13 cellular contexts compared by ENCODE assay signal in genomic region chr12:103833891-103834290, GRCh38. TPM values are rescaled to one million over a fixed set of nuclear protein-coding genes. Genes with fewer than 3 reads are reported as not detected.
A peak's percentile ranks its signal among the peaks of the same experiment; 100 is the strongest.
DNase-seq lines count a peak whose midpoint lies in the region; ATAC-seq, FAIRE-seq and TF ChIP-seq lines count a peak whose summit lies in the region.
"Had no signal": no experiment of that assay in that cellular context is flagged by ENCODE, and none has a peak within 500 bp of the region (broad histone marks: within the 10 kb centered on the region; RNA-seq: fewer than 3 reads in every experiment).

No MANE protein-coding gene starts in this region.

- H3K27me3 ChIP-seq in H7 (ENCODE audit: control insufficient read depth, insufficient read depth, low read length) (no peaks in the 10 kb centered on the region), astrocyte (ENCODE audit: insufficient read depth, low read length) (no peaks in the 10 kb centered on the region)

- FAIRE-seq in A549 (lab: Jason Lieb, UNC), result no peak
- no peak for FAIRE-seq in astrocyte (lab: Jason Lieb, UNC)

- no peak for TF ChIP-seq POLR2A in A549 (IDR thresholded peaks at IDR 0.05; ENCODE audit: low read length)

- TF ChIP-seq CTCF in A549 (IDR thresholded peaks at IDR 0.05) (no peak), astrocyte (IDR thresholded peaks at IDR 0.05; ENCODE audit: insufficient read depth, low read depth, low read length) (no peak)

- H3K4me1 Mint-ChIP-seq in astrocyte (ENCODE audit: low read depth, unreplicated experiment), result peaks cover 21% of the 10 kb centered on the region
- peaks cover 15% of the 10 kb centered on the region for H3K4me1 Mint-ChIP-seq in activated naive CD8-positive, alpha-beta T cell treated with anti-CD3 and anti-CD28 coated beads, Interleukin-2, amount 50 U/mL, for 24 hours
- H3K4me1 Mint-ChIP-seq: activated CD4-positive, alpha-beta memory T cell treated with anti-CD3 and anti-CD28 coated beads, Interleukin-2, amount 10 ng/mL, durations not matched to agents 7 days and 5 days had no signal

- CTCF ChIA-PET in A549 (lab: Yijun Ruan, JAX), result interaction anchor here (1.2 to 1.6 kb wide), 3 partner anchors 8 to 37 kb away, joined by 3 to 4 read pairs (median 4); no protein-coding TSS in a partner anchor

- H3K9me3 ChIP-seq in A549 (peaks cover 14% of the 10 kb centered on the region), astrocyte (ENCODE audit: insufficient read depth, low read depth, low read length) (no peaks in the 10 kb centered on the region)
- H3K9me3 ChIP-seq: prostate gland had no signal

- no peaks in the 10 kb centered on the region for H3K27me3 Mint-ChIP-seq in astrocyte (ENCODE audit: low read depth, unreplicated experiment)
- H3K27me3 Mint-ChIP-seq in activated naive CD8-positive, alpha-beta T cell treated with anti-CD3 and anti-CD28 coated beads, Interleukin-2, amount 50 U/mL, for 24 hours, result no peaks in the 10 kb centered on the region
- H3K27me3 Mint-ChIP-seq: activated CD4-positive, alpha-beta memory T cell treated with anti-CD3 and anti-CD28 coated beads, Interleukin-2, amount 10 ng/mL, durations not matched to agents 7 days and 5 days had no signal

- H3K36me3 ChIP-seq in H7 (replicated peaks; ENCODE audit: control insufficient read depth, insufficient read depth, low read length) (no peaks in the 10 kb centered on the region), astrocyte (ENCODE audit: insufficient read depth, low read length) (no peaks in the 10 kb centered on the region)
- H3K36me3 ChIP-seq: prostate gland had no signal

- no peak overlapping the region for H2AFZ ChIP-seq in astrocyte (ENCODE audit: low read depth, low read length)

- H3K9ac ChIP-seq in astrocyte (ENCODE audit: low read length), result no peak overlapping the region

- peaks cover 100% of the 10 kb centered on the region for H3K79me2 ChIP-seq in astrocyte (ENCODE audit: insufficient read depth, low read length)

- TF ChIP-seq EP300 in A549 (IDR thresholded peaks at IDR 0.05), result no peak

- H3K4me3 Mint-ChIP-seq in astrocyte (ENCODE audit: unreplicated experiment), result no peak overlapping the region
- no peak overlapping the region for H3K4me3 Mint-ChIP-seq in activated naive CD8-positive, alpha-beta T cell treated with anti-CD3 and anti-CD28 coated beads, Interleukin-2, amount 50 U/mL, for 24 hours
- H3K4me3 Mint-ChIP-seq: activated CD4-positive, alpha-beta memory T cell treated with anti-CD3 and anti-CD28 coated beads, Interleukin-2, amount 10 ng/mL, durations not matched to agents 7 days and 5 days had no signal

- H3K27ac Mint-ChIP-seq in astrocyte (ENCODE audit: unreplicated experiment), result no peak overlapping the region
- no peak overlapping the region for H3K27ac Mint-ChIP-seq in activated naive CD8-positive, alpha-beta T cell treated with anti-CD3 and anti-CD28 coated beads, Interleukin-2, amount 50 U/mL, for 24 hours
- H3K27ac Mint-ChIP-seq: activated CD4-positive, alpha-beta memory T cell treated with anti-CD3 and anti-CD28 coated beads, Interleukin-2, amount 10 ng/mL, durations not matched to agents 7 days and 5 days had no signal

- 0 out of 5 replicates have a peak, but pooled peaks of 1 of the 2 experiments have one; percentile 23 for TF ChIP-seq RAD21 in A549 (conservative IDR thresholded peaks at IDR 0.05 in 1 of 2, IDR thresholded peaks at IDR 0.05 in 1 of 2)

- H3K4me2 ChIP-seq in A549 (no peak overlapping the region), astrocyte (ENCODE audit: low read length) (peak overlapping the region; percentile 16)

- H3K4me1 ChIP-seq in A549, result peaks cover 34% of the 10 kb centered on the region
- peaks cover 7% of the 10 kb centered on the region for H3K4me1 ChIP-seq in astrocyte (ENCODE audit: insufficient read depth, low read length)
- H3K4me1 ChIP-seq: prostate gland had no signal

- H3K27ac ChIP-seq in A549, result no peak overlapping the region
- no peak overlapping the region for H3K27ac ChIP-seq in astrocyte (ENCODE audit: low read depth, low read length)
- H3K27ac ChIP-seq: prostate gland had no signal

- ATAC-seq in A549 (peak; percentile 77 to 80), GM19035 (IDR thresholded peaks at IDR 0.05; ENCODE audit: unreplicated experiment) (no peak), HG02885 (IDR thresholded peaks at IDR 0.05; ENCODE audit: poor library complexity, unreplicated experiment) (no peak)
- no peak for ATAC-seq in activated naive CD8-positive, alpha-beta T cell treated with anti-CD3 and anti-CD28 coated beads, Interleukin-2, amount 50 U/mL, for 24 hours

- H3K4me3 ChIP-seq in A549 (no peak overlapping the region), H7 (ENCODE audit: insufficient read depth, low read depth, low read length) (no peak overlapping the region), astrocyte (ENCODE audit: insufficient read depth, low read depth, low read length) (no peak overlapping the region)
- H3K4me3 ChIP-seq: prostate gland had no signal

- DNase-seq in A549 (ENCODE audit: low read depth in 1 of 2, low spot score in 1 of 2), result no peak
- peak; percentile 55 for DNase-seq in H7
- DNase-seq in astrocyte (ENCODE audit: low read depth), result no peak
- DNase-seq in iPS-NIHi11 (ENCODE audit: low spot score), result peak; percentile 40
- DNase-seq in NCI-H1105 (lab: John Stamatoyannopoulos, UW), result no peak
- no peak for DNase-seq in activated naive CD8-positive, alpha-beta T cell treated with anti-CD3 and anti-CD28 coated beads, Interleukin-2, amount 50 U/mL, for 24 hours
- DNase-seq: activated CD4-positive, alpha-beta memory T cell treated with anti-CD3 and anti-CD28 coated beads, Interleukin-2, amount 10 ng/mL, durations not matched to agents 7 days and 5 days; foreskin melanocyte; NCI-H2029; SHP77 treated with DMSO at 0.1 percent for 48 hours had no signal

- WGBS in A549 (ENCODE audit: missing lambda C conversion rate), result 89% methylated on average over 2 of the region's 2 CpGs

- peaks cover 17% of the 10 kb centered on the region for H3K36me3 Mint-ChIP-seq in astrocyte (ENCODE audit: low read depth, unreplicated experiment)
- H3K36me3 Mint-ChIP-seq in activated naive CD8-positive, alpha-beta T cell treated with anti-CD3 and anti-CD28 coated beads, Interleukin-2, amount 50 U/mL, for 24 hours (ENCODE audit: low read depth), result peaks cover 22% of the 10 kb centered on the region

- POLR2A ChIA-PET in A549 (lab: Yijun Ruan, JAX), result interaction anchor here (0.8 kb wide), 1 partner anchor 8 kb away, joined by 3 read pairs; the partner anchor contains the start of gene NT5DC3

- H3K9me3 Mint-ChIP-seq in astrocyte (ENCODE audit: unreplicated experiment), result peaks cover 2% of the 10 kb centered on the region
- H3K9me3 Mint-ChIP-seq in activated naive CD8-positive, alpha-beta T cell treated with anti-CD3 and anti-CD28 coated beads, Interleukin-2, amount 50 U/mL, for 24 hours, result peaks cover 7% of the 10 kb centered on the region

- H4K20me1 ChIP-seq in astrocyte (ENCODE audit: insufficient read depth, low read length), result peaks cover 61% of the 10 kb centered on the region

TF ChIP-seq in A549, 52 proteins besides CTCF, POLR2A, EP300 and RAD21:
- no peak for TF ChIP-seq BHLHE40 (IDR thresholded peaks at IDR 0.05; ENCODE audit: low read depth, low read length)
- TF ChIP-seq CBX8 (IDR thresholded peaks at IDR 0.05), result no peak
- TF ChIP-seq ZNF302 (CRISPR knock-in tag; IDR thresholded peaks at IDR 0.05), result no peak
- no peak for TF ChIP-seq PHF8 (IDR thresholded peaks at IDR 0.05; ENCODE audit: borderline replicate concordance, low read depth)
- TF ChIP-seq HOXA7 (CRISPR knock-in tag; IDR thresholded peaks at IDR 0.05), result no peak
- no peak for TF ChIP-seq ESRRA (IDR thresholded peaks at IDR 0.05; ENCODE audit: borderline replicate concordance, low read length)
- TF ChIP-seq TP53 (CRISPR knock-in tag; IDR thresholded peaks at IDR 0.05), result no peak
- no peak for TF ChIP-seq HDAC2 (IDR thresholded peaks at IDR 0.05)
- TF ChIP-seq, protein P1, sequence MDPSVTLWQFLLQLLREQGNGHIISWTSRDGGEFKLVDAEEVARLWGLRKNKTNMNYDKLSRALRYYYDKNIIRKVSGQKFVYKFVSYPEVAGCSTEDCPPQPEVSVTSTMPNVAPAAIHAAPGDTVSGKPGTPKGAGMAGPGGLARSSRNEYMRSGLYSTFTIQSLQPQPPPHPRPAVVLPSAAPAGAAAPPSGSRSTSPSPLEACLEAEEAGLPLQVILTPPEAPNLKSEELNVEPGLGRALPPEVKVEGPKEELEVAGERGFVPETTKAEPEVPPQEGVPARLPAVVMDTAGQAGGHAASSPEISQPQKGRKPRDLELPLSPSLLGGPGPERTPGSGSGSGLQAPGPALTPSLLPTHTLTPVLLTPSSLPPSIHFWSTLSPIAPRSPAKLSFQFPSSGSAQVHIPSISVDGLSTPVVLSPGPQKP (IDR thresholded peaks at IDR 0.05; ENCODE audit: low read depth, low read length), result no peak
- TF ChIP-seq RNF2 (IDR thresholded peaks at IDR 0.05; ENCODE audit: borderline replicate concordance, low read depth), result no peak
- TF ChIP-seq MAZ (IDR thresholded peaks at IDR 0.05; ENCODE audit: borderline replicate concordance, low read depth, low read length), result no peak
TF ChIP-seq in A549: peak in this region for 0.

RNA-seq across cellular contexts. Expression of gene NT5DC3, which starts 7.1 kb away (rescaled TPM):
- 5.2 and 8.8 TPM in 2 replicates for polyA plus RNA-seq in A549 (2011; rRNA removed)
- polyA plus RNA-seq in A549 (2012; cell fraction: cytosol; rRNA removed), result 4.1 and 5.4 TPM in 2 replicates
- 11.6 and 21.4 TPM in 2 replicates for polyA plus RNA-seq in A549 (2012; cell fraction: nucleus; rRNA removed)
- 5.6 to 6.7 TPM (median 6.3 TPM) in 3 replicates for polyA plus RNA-seq in A549 (2017; fragmentation: RNase III; extraction: RNeasy Plus Mini Kit Qiagen cat#74134 plus additional on column Dnase treatment)
- polyA minus RNA-seq in A549 (2011; rRNA and poly(A)+ RNA removed), result 9.8 and 13.0 TPM in 2 replicates
- total RNA-seq in H7 (2014; rRNA removed; shearing (Covaris generic)), result 6.3 and 11.0 TPM in 2 replicates
- 12.0 and 13.6 TPM in 2 replicates for total RNA-seq in astrocyte

Comparison
In these comparisons a context has a peak if more than half of its experiments do, and no peak if none do; other contexts are left out.
1. ATAC-seq: peak in A549 (2 of 2); none in activated naive CD8-positive, alpha-beta T cell treated with anti-CD3 and anti-CD28 coated beads, Interleukin-2, amount 50 U/mL, for 24 hours (single experiment), GM19035 (single experiment) and HG02885 (single experiment).
2. DNase-seq: peak in H7 (single experiment) and iPS-NIHi11 (single experiment); none in A549 (0 of 2), astrocyte (single experiment), NCI-H1105 (single experiment) and activated naive CD8-positive, alpha-beta T cell treated with anti-CD3 and anti-CD28 coated beads, Interleukin-2, amount 50 U/mL, for 24 hours (single experiment).